In genomic region chr6:93418113-93418447, GRCh38 we compare ENCODE assay signal across 1 cellular context.
TF ChIP-seq lines count a peak whose summit lies in the region.

No MANE protein-coding gene starts in this region.

TF ChIP-seq in A549, 52 proteins besides CTCF, POLR2A, EP300 and RAD21 (continued from another document):
- no peak for TF ChIP-seq ZFP36 (IDR thresholded peaks at IDR 0.05; ENCODE audit: borderline replicate concordance, partially characterized antibody)
